12 cellular contexts compared by ENCODE assay signal in genomic region chr11:71418643-71419042, GRCh38. TPM values are rescaled to one million over a fixed set of nuclear protein-coding genes. Genes with fewer than 3 reads are reported as not detected.
A peak's percentile ranks its signal among the peaks of the same experiment; 100 is the strongest.
DNase-seq lines count a peak whose midpoint lies in the region; ATAC-seq and TF ChIP-seq lines count a peak whose summit lies in the region.
"Had no signal": no experiment of that assay in that cellular context is flagged by ENCODE, and none has a peak within 500 bp of the region (broad histone marks: within the 10 kb centered on the region; RNA-seq: fewer than 3 reads in every experiment).

No MANE protein-coding gene starts in this region.

- H3K36me3 Mint-ChIP-seq in effector memory CD8-positive, alpha-beta T cell (ENCODE audit: insufficient read depth), result no peaks in the 10 kb centered on the region
- H3K36me3 Mint-ChIP-seq in Calu3 (ENCODE audit: insufficient read depth, unreplicated experiment), result no peaks in the 10 kb centered on the region
- H3K36me3 Mint-ChIP-seq: natural killer cell treated with Interleukin-12 subunit alpha and Interleukin-12 subunit beta and Interleukin-15 and Interleukin-18, amount 100 ng/mL, for 72 hours had no signal

- no TSS peak for BruUV-seq in Calu3 (replicated peaks; lab: Mats Ljungman, UMichigan)

- H3K27ac Mint-ChIP-seq in effector memory CD8-positive, alpha-beta T cell, result peak overlapping the region in 1 of 2 donors; percentile 14
- no peak overlapping the region for H3K27ac Mint-ChIP-seq in Calu3 (ENCODE audit: unreplicated experiment)
- H3K27ac Mint-ChIP-seq: natural killer cell treated with Interleukin-12 subunit alpha and Interleukin-12 subunit beta and Interleukin-15 and Interleukin-18, amount 100 ng/mL, for 72 hours had no signal

- ATAC-seq in HG02759 (IDR thresholded peaks at IDR 0.05; ENCODE audit: unreplicated experiment), result peak; percentile 82
- no peak for ATAC-seq in effector memory CD8-positive, alpha-beta T cell (replicated peaks)

- no peaks in the 10 kb centered on the region for H3K9me3 ChIP-seq in Peyer's patch
- H3K9me3 ChIP-seq: BLaER1 treated with 17β-estradiol and CSF1 and Interleukin-3, amounts not matched to agents 10 nM and 100 nM; SJSA1 had no signal

- H3K36me3 ChIP-seq in Peyer's patch, result no peaks in the 10 kb centered on the region
- H3K36me3 ChIP-seq: BLaER1 treated with 17β-estradiol and CSF1 and Interleukin-3, amounts not matched to agents 10 nM and 100 nM; SJSA1 had no signal

- DNase-seq in stimulated activated CD4-positive, alpha-beta T cell treated with anti-CD3 and anti-CD28 coated beads, Interleukin-15, amount 100 ng/mL, for 24 hours, result peak; percentile 24
- DNase-seq in stimulated activated CD4-positive, alpha-beta T cell treated with anti-CD3 and anti-CD28 coated beads, Interleukin-12 subunit alpha, Interleukin-12 subunit beta, amount 100 ng/mL, for 4 hours, result no peak
- DNase-seq in Peyer's patch (peak in 2 of 3 donors; percentile 38 to 56), superior temporal gyrus (ENCODE audit: extremely low spot score) (peak; percentile 47), erythroblast (lab: John Stamatoyannopoulos, UW) (no peak), Calu3 (no peak)
- DNase-seq in effector memory CD8-positive, alpha-beta T cell, result no peak
- DNase-seq: NCI-H226 had no signal

- no peaks in the 10 kb centered on the region for H3K4me1 ChIP-seq in Peyer's patch

- no peak overlapping the region for H3K4me3 ChIP-seq in Peyer's patch
- H3K4me3 ChIP-seq: BLaER1 treated with 17β-estradiol and CSF1 and Interleukin-3, amounts not matched to agents 10 nM and 100 nM; SJSA1 had no signal

- H3K27me3 Mint-ChIP-seq in effector memory CD8-positive, alpha-beta T cell, result peaks cover 14 to 49% of the 10 kb centered on the region in 2 donors
- peaks cover 33% of the 10 kb centered on the region for H3K27me3 Mint-ChIP-seq in Calu3 (ENCODE audit: unreplicated experiment)

- TF ChIP-seq CTCF in Peyer's patch (IDR thresholded peaks at IDR 0.05), result no peak
- no peak for TF ChIP-seq CTCF in Calu3 (IDR thresholded peaks at IDR 0.05; ENCODE audit: unreplicated experiment)

- no peaks in the 10 kb centered on the region for H3K27me3 ChIP-seq in Peyer's patch
- H3K27me3 ChIP-seq: BLaER1 treated with 17β-estradiol and CSF1 and Interleukin-3, amounts not matched to agents 10 nM and 100 nM; SJSA1 had no signal

- CTCF ChIA-PET in Calu3 (lab: Charles Lee), result interaction anchor here (0.7 to 1.3 kb wide), 2 partner anchors 11 to 18 kb away, joined by 3 to 5 read pairs; no protein-coding TSS in a partner anchor

- TF ChIP-seq POLR2A in Peyer's patch (IDR thresholded peaks at IDR 0.05) (no peak), erythroblast (IDR thresholded peaks at IDR 0.05; ENCODE audit: low read length) (no peak)

- no peak overlapping the region for H3K27ac ChIP-seq in Peyer's patch
- H3K27ac ChIP-seq: BLaER1 treated with 17β-estradiol and CSF1 and Interleukin-3, amounts not matched to agents 10 nM and 100 nM; SJSA1 had no signal

- H3K4me3 Mint-ChIP-seq in effector memory CD8-positive, alpha-beta T cell, result no peak overlapping the region
- no peak overlapping the region for H3K4me3 Mint-ChIP-seq in Calu3 (ENCODE audit: low read depth, unreplicated experiment)
- H3K4me3 Mint-ChIP-seq: natural killer cell treated with Interleukin-12 subunit alpha and Interleukin-12 subunit beta and Interleukin-15 and Interleukin-18, amount 100 ng/mL, for 72 hours had no signal

- intact Hi-C loops in Calu3 (cut with micrococcal nuclease; ENCODE audit: unreplicated experiment), result no loop called here

- H3K4me1 Mint-ChIP-seq in effector memory CD8-positive, alpha-beta T cell (ENCODE audit: low read depth in 2 of 2), result peaks cover 0 to 3% of the 10 kb centered on the region in 2 donors
- no peaks in the 10 kb centered on the region for H3K4me1 Mint-ChIP-seq in Calu3 (ENCODE audit: low read depth, unreplicated experiment)

- no peaks in the 10 kb centered on the region for H3K9me3 Mint-ChIP-seq in effector memory CD8-positive, alpha-beta T cell
- no peaks in the 10 kb centered on the region for H3K9me3 Mint-ChIP-seq in Calu3 (ENCODE audit: low read depth, unreplicated experiment)
- H3K9me3 Mint-ChIP-seq: natural killer cell treated with Interleukin-12 subunit alpha and Interleukin-12 subunit beta and Interleukin-15 and Interleukin-18, amount 100 ng/mL, for 72 hours had no signal

RNA-seq across cellular contexts. Expression of gene DHCR7, which starts 29.6 kb away (rescaled TPM):
- total RNA-seq in Peyer's patch (100 to 1,000 TPM in 1 of 4 donors, 10 to 100 TPM in 2, 1 to 10 TPM in 1; 5.0 to 101 (median 36.8) TPM), Calu3 (2022) (185 and 211 TPM in 2 replicates)

RNA-seq across cellular contexts. Expression of gene NADSYN1, which starts 34.4 kb away (rescaled TPM):
- 100 to 1,000 TPM; 183 to 349 (median 294) TPM for total RNA-seq in Peyer's patch
- 79.7 and 91.1 TPM in 2 replicates for total RNA-seq in Calu3 (2022)

Comparison
In these comparisons a context has a peak if more than half of its experiments do, and no peak if none do; other contexts are left out.
1. DNase-seq: peak in stimulated activated CD4-positive, alpha-beta T cell treated with anti-CD3 and anti-CD28 coated beads, Interleukin-15, amount 100 ng/mL, for 24 hours (single experiment), Peyer's patch (2 of 3) and superior temporal gyrus (single experiment); none in stimulated activated CD4-positive, alpha-beta T cell treated with anti-CD3 and anti-CD28 coated beads, Interleukin-12 subunit alpha, Interleukin-12 subunit beta, amount 100 ng/mL, for 4 hours (single experiment), effector memory CD8-positive, alpha-beta T cell (0 of 3), erythroblast (0 of 2) and Calu3 (single experiment).